8 cellular contexts compared by ENCODE assay signal in genomic region chr3:57169872-57170623, GRCh38. TPM values are rescaled to one million over a fixed set of nuclear protein-coding genes. Genes with fewer than 3 reads are reported as not detected.
A peak's percentile ranks its signal among the peaks of the same experiment; 100 is the strongest.
DNase-seq lines count a peak whose midpoint lies in the region; ATAC-seq and TF ChIP-seq lines count a peak whose summit lies in the region.

No MANE protein-coding gene starts in this region.

- DNase-seq in GM06990 (ENCODE audit: extremely low read depth, insufficient read length) (peak; percentile 67), NCI-H2029 (lab: John Stamatoyannopoulos, UW) (peak; percentile 49), cerebellum (ENCODE audit: low spot score) (peak; percentile 50), kidney epithelial cell (ENCODE audit: low read depth) (no peak), mesenteric fat pad (ENCODE audit: low spot score) (no peak)
- peak; percentile 18 to 32 for DNase-seq in stimulated activated CD4-positive, alpha-beta T cell treated with anti-CD3 and anti-CD28 coated beads, Interleukin-1b, Interleukin-23, amount 100 ng/mL, for 1 hour (ENCODE audit: low read depth in 2 of 2)

- ATAC-seq in HG02588 (IDR thresholded peaks at IDR 0.05; ENCODE audit: unreplicated experiment), result peak; percentile 73
- ATAC-seq in activated CD4-positive, CD25-positive, alpha-beta regulatory T cell treated with anti-CD3 and anti-CD28 coated beads, Interleukin-2, amount 50 U/mL, for 24 hours, result peak; percentile 64 to 75

- H3K27me3 ChIP-seq in GM06990 (replicated peaks; ENCODE audit: control insufficient read depth, insufficient read depth, low read length) (peaks cover 3% of the 10 kb centered on the region), kidney epithelial cell (ENCODE audit: control insufficient read depth, insufficient read depth, low read length) (no peaks in the 10 kb centered on the region)

- TF ChIP-seq CTCF in GM06990 (IDR thresholded peaks at IDR 0.05; ENCODE audit: insufficient read depth, low read length, poor library complexity, severe bottlenecking) (peak; percentile 92), kidney epithelial cell (IDR thresholded peaks at IDR 0.05; ENCODE audit: insufficient read depth, low read length, poor library complexity, severe bottlenecking) (peak; percentile 90)

- H3K4me3 ChIP-seq in GM06990 (replicated peaks; ENCODE audit: low read depth, low read length), result peak overlapping the region; percentile 57
- peak overlapping the region; percentile 39 for H3K4me3 ChIP-seq in kidney epithelial cell (ENCODE audit: low read depth, low read length)

- H3K36me3 ChIP-seq in GM06990 (ENCODE audit: control insufficient read depth, insufficient read depth, low read length), result no peaks in the 10 kb centered on the region
- H3K36me3 ChIP-seq in kidney epithelial cell (ENCODE audit: control insufficient read depth, insufficient read depth, low read length), result no peaks in the 10 kb centered on the region

RNA-seq across cellular contexts. Expression of gene IL17RD, which starts 4.9 kb away (rescaled TPM):
- total RNA-seq in cerebellum (29.3 TPM), kidney epithelial cell (25.7 and 28.7 TPM in 2 replicates), mesenteric fat pad (3.5 TPM)

RNA-seq across cellular contexts. Expression of gene HESX1, which starts 29.7 kb away (rescaled TPM):
- total RNA-seq in cerebellum (0.27 TPM), kidney epithelial cell (2.9 and 3.8 TPM in 2 replicates), mesenteric fat pad (not detected)

RNA-seq across cellular contexts. Expression of gene APPL1, which starts 57.5 kb away (rescaled TPM):
- total RNA-seq in cerebellum (83.1 TPM), kidney epithelial cell (25.9 and 30.9 TPM in 2 replicates), mesenteric fat pad (40.9 TPM)

Comparison
In these comparisons a context has a peak if more than half of its experiments do, and no peak if none do; other contexts are left out.
1. DNase-seq: peak in GM06990 (single experiment), NCI-H2029 (single experiment), cerebellum (single experiment) and stimulated activated CD4-positive, alpha-beta T cell treated with anti-CD3 and anti-CD28 coated beads, Interleukin-1b, Interleukin-23, amount 100 ng/mL, for 1 hour (2 of 2); none in kidney epithelial cell (single experiment) and mesenteric fat pad (single experiment).